ENCODE assay signal across 8 cellular contexts in the genomic region with DNA sequence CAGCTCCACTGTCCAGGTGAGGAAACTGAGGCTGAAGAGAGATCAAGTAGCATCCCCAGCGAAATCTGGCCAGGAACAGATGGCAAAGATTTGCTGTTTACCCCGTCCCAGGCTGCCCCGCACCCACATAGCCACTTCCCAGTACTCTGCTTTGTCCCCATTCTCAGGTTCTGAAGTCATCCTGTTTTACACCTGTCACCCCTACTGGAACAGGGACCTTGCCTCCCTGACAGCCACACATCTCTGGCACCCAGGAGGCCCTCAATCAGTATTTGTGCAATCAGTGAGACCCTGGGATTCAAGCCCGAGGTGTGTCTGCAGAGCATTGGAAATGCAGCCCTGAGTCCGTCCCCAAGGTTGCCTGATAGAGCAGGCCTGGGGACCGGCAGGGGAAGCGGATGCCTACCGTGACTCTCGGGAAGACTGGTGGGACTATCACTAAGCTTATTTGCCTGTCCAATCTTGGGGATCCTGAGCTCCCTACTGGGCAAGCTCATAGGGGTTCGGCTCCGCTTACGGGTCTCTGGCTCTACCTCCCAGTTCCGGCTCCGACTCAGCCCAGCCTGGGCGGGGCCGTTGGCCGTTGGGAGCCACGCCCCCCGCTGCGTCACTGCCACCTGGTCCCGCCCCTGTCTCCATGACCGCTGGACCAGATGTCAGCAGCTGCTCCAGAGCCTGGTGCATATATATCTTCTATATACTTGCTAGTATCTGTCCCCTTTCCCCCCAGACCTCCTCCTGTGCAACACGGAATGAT. TPM values are rescaled to one million over a fixed set of nuclear protein-coding genes. Genes with fewer than 3 reads are reported as not detected.
DNase-seq lines count a peak whose midpoint lies in the region; ATAC-seq, FAIRE-seq and TF ChIP-seq lines count a peak whose summit lies in the region.

No MANE protein-coding gene starts in this region.

- H3K27me3 ChIP-seq in neural progenitor cell (peaks cover 19% of the 10 kb centered on the region), subcutaneous abdominal adipose tissue (ENCODE audit: control insufficient read depth in 5 of 5, insufficient read depth in 4 of 5, low read length in 5 of 5) (no peaks in the 10 kb centered on the region)

- H3K9ac ChIP-seq in neural progenitor cell = no peak overlapping the region
- peak overlapping the region in 4 of 5 donors; percentile 2 to 54 (median 36) for H3K9ac ChIP-seq in subcutaneous abdominal adipose tissue (ENCODE audit: low read length in 5 of 5)

- FAIRE-seq in frontal cortex (lab: Jason Lieb, UNC) = no peak

- no peak overlapping the region for H3K27ac ChIP-seq in neural progenitor cell
- H3K27ac ChIP-seq in subcutaneous abdominal adipose tissue (ENCODE audit: low read depth, low read length) = peak overlapping the region; percentile 65

- no peaks in the 10 kb centered on the region for H3K79me2 ChIP-seq in neural progenitor cell (ENCODE audit: low read depth)

- peaks cover 55% of the 10 kb centered on the region for H4K20me1 ChIP-seq in neural progenitor cell (ENCODE audit: low read depth)

- H2AFZ ChIP-seq in neural progenitor cell (replicated peaks) = peak overlapping the region; percentile 34

- no peak overlapping the region for H3K27ac Mint-ChIP-seq in neural progenitor cell

- peaks cover 21% of the 10 kb centered on the region for H3K4me1 Mint-ChIP-seq in neural progenitor cell

- H3K9me3 ChIP-seq in neural progenitor cell (ENCODE audit: low read depth) (no peaks in the 10 kb centered on the region), subcutaneous abdominal adipose tissue (ENCODE audit: control insufficient read depth in 5 of 5, low read length in 5 of 5) (no peaks in the 10 kb centered on the region)

- H3K27me3 Mint-ChIP-seq in neural progenitor cell (ENCODE audit: insufficient read depth, low read depth) = peaks cover 5% of the 10 kb centered on the region

- peaks cover 7% of the 10 kb centered on the region for H3K4me1 ChIP-seq in neural progenitor cell
- H3K4me1 ChIP-seq in subcutaneous abdominal adipose tissue (ENCODE audit: control insufficient read depth in 5 of 5, insufficient read depth in 5 of 5, low read length in 5 of 5) = peaks cover 6 to 70% (median 46%) of the 10 kb centered on the region in 5 donors

- H3K4me2 ChIP-seq in neural progenitor cell = peak overlapping the region; percentile 72

- H3K4me3 Mint-ChIP-seq in neural progenitor cell = peak overlapping the region; percentile 77

- ATAC-seq in GM19043 (IDR thresholded peaks at IDR 0.05; ENCODE audit: low read depth, unreplicated experiment) (peak; percentile 52), HG03442 (IDR thresholded peaks at IDR 0.05; ENCODE audit: unreplicated experiment) (peak; percentile 68)

- H3K36me3 ChIP-seq in neural progenitor cell (no peaks in the 10 kb centered on the region), subcutaneous abdominal adipose tissue (ENCODE audit: control insufficient read depth in 5 of 5, insufficient read depth in 5 of 5, low read length in 5 of 5) (peaks cover 0 to 3% (median 0%) of the 10 kb centered on the region in 5 donors)

- H3K36me3 Mint-ChIP-seq in neural progenitor cell = peaks cover 10% of the 10 kb centered on the region

- TF ChIP-seq CTCF in AG09319 (IDR thresholded peaks at IDR 0.05; ENCODE audit: low read depth, low read length) (no peak), neural progenitor cell (IDR thresholded peaks at IDR 0.05) (no peak)

- H3K4me3 ChIP-seq in neural progenitor cell (peak overlapping the region; percentile 50), subcutaneous abdominal adipose tissue (ENCODE audit: low read depth in 1 of 5, low read length in 5 of 5) (peak overlapping the region; percentile 47 to 69 (median 65))

- peaks cover 19% of the 10 kb centered on the region for H3F3A ChIP-seq in neural progenitor cell (ENCODE audit: low read depth)

- DNase-seq in AG09319 (ENCODE audit: extremely low read depth, low read depth) (peak; percentile 22), SHP77 treated with DMSO at 0.1 percent for 48 hours (lab: John Stamatoyannopoulos, UW) (peak; percentile 12), frontal cortex (ENCODE audit: low spot score in 2 of 2) (peak; percentile 66 to 79), neural progenitor cell (ENCODE audit: low spot score) (peak; percentile 90)
- DNase-seq in activated naive CD4-positive, alpha-beta T cell (lab: John Stamatoyannopoulos, UW) = peak; percentile 40 to 69 (median 53)

- H3K9me3 Mint-ChIP-seq in neural progenitor cell = no peaks in the 10 kb centered on the region

RNA-seq across cellular contexts. Expression of gene FANCD2, which starts 17.5 kb away (rescaled TPM):
- total RNA-seq in frontal cortex (6.1 TPM), neural progenitor cell (ENCODE audit: low replicate concordance) (85.0 and 117 TPM in 2 replicates)

RNA-seq across cellular contexts. Expression of gene EMC3, which starts 22.1 kb away (rescaled TPM):
- total RNA-seq in frontal cortex = 33.0 TPM
- total RNA-seq in neural progenitor cell (ENCODE audit: low replicate concordance) = 37.1 and 50.2 TPM in 2 replicates

RNA-seq across cellular contexts. Expression of gene PRRT3, which starts 56.6 kb away (rescaled TPM):
- total RNA-seq in frontal cortex (4.1 TPM), neural progenitor cell (ENCODE audit: low replicate concordance) (2.6 and 11.6 TPM in 2 replicates)

Comparison
In these comparisons a context has a peak if more than half of its experiments do, and no peak if none do; other contexts are left out.
1. DNase-seq: peak in every context shown above with its lines; median percentile 90 in neural progenitor cell; 72 in frontal cortex; 53 in activated naive CD4-positive, alpha-beta T cell; 22 in AG09319; 12 in SHP77 treated with DMSO at 0.1 percent for 48 hours.
2. RNA of gene FANCD2, which starts 17.5 kb away (total RNA-seq): 85.0 to 117 TPM in neural progenitor cell; 6.1 TPM in frontal cortex (single experiment); every median in the first group is over 10 times any median in the second.